In genomic region chr6:45899683-45899946, GRCh38 we compare ENCODE assay signal across 15 cellular contexts.
DNase-seq lines count a peak whose midpoint lies in the region; ATAC-seq, FAIRE-seq and TF ChIP-seq lines count a peak whose summit lies in the region.
"Had no signal": no experiment of that assay in that cellular context is flagged by ENCODE, and none has a peak within 500 bp of the region (broad histone marks: within the 10 kb centered on the region; RNA-seq: fewer than 3 reads in every experiment).

No MANE protein-coding gene starts in this region.

- no peak for ATAC-seq in GM23338
- no peak for ATAC-seq in lung (ENCODE audit: insufficient read depth, low FRiP score)
- no peak for ATAC-seq in gastrocnemius medialis
- ATAC-seq in HepG2 = no peak
- ATAC-seq: A549 had no signal

- H3K36me3 Mint-ChIP-seq in GM23338 (ENCODE audit: low read depth) = no peaks in the 10 kb centered on the region; the same call in 2 of the 3 replicates

- no peak for TF ChIP-seq POLR2A in gastrocnemius medialis (IDR thresholded peaks at IDR 0.05)
- no peak for TF ChIP-seq POLR2A in HepG2 (IDR thresholded peaks at IDR 0.05; ENCODE audit: insufficient read depth in 1 of 2, low read depth in 2 of 2, low read length in 2 of 2)

- H3K36me3 ChIP-seq in GM23338 (ENCODE audit: insufficient read depth) (no peaks in the 10 kb centered on the region), HUES6 (ENCODE audit: control insufficient read depth, insufficient read depth, low read length) (no peaks in the 10 kb centered on the region), lung (ENCODE audit: control insufficient read depth in 2 of 2, insufficient read depth in 2 of 2, low read length in 2 of 2) (peaks cover 6 to 10% of the 10 kb centered on the region in 2 donors), gastrocnemius medialis (peaks cover 0 to 3% of the 10 kb centered on the region in 2 donors), HepG2 (replicated peaks in 1 of 2; ENCODE audit: control insufficient read depth in 1 of 2, insufficient read depth in 2 of 2, low read length in 2 of 2) (no peaks in the 10 kb centered on the region)
- H3K36me3 ChIP-seq: BE2C, HAP-1 had no signal

- H3K9ac ChIP-seq in HUES6 (ENCODE audit: low read length) (no peak overlapping the region), HepG2 (ENCODE audit: insufficient read depth, low read depth, low read length) (no peak overlapping the region)

- POLR2A ChIA-PET in HepG2 (lab: Yijun Ruan, JAX) = no interaction called here

- peaks cover 11% of the 10 kb centered on the region for H3K9me2 ChIP-seq in GM23338 (ENCODE audit: insufficient read depth)

- H3K79me2 ChIP-seq in GM23338 (replicated peaks; ENCODE audit: insufficient read depth) = no peaks in the 10 kb centered on the region
- no peaks in the 10 kb centered on the region for H3K79me2 ChIP-seq in HepG2 (ENCODE audit: insufficient read depth, low read length)

- H3K9me3 ChIP-seq in HUES6 (ENCODE audit: control insufficient read depth, insufficient read depth, low read depth, low read length) (no peaks in the 10 kb centered on the region), lung (ENCODE audit: control insufficient read depth in 2 of 2, insufficient read depth in 1 of 2, low read length in 1 of 2) (no peaks in the 10 kb centered on the region), gastrocnemius medialis (no peaks in the 10 kb centered on the region), HepG2 (ENCODE audit: low read length) (no peaks in the 10 kb centered on the region)
- H3K9me3 ChIP-seq: A549, BE2C, HAP-1 had no signal

- CTCF ChIA-PET in HepG2 (lab: Yijun Ruan, JAX; ENCODE audit: low intra/inter-chr PET ratio, low total read pairs) = no interaction called here

- whole genome bisulfite sequencing in lung, 2 donors = 94 to 96% methylated on average over 4 of the region's 4 CpGs
- WGBS in HepG2 (ENCODE audit: low lambda C conversion rate) = 5% methylated on average over 4 of the region's 4 CpGs

- H3K27me3 Mint-ChIP-seq in GM23338 (ENCODE audit: insufficient read depth, low read depth, poor library complexity) = peaks cover 5% of the 10 kb centered on the region
- H3K27me3 Mint-ChIP-seq: CD4-positive, alpha-beta memory T cell had no signal

- no TSS peak for BruUV-seq in HepG2 (replicated peaks; lab: Mats Ljungman, UMichigan)

- H3K4me1 ChIP-seq in GM23338 (ENCODE audit: insufficient read depth) (peaks cover 28% of the 10 kb centered on the region), HUES6 (ENCODE audit: control insufficient read depth, insufficient read depth, low read length) (peaks cover 37% of the 10 kb centered on the region), lung (ENCODE audit: control insufficient read depth in 2 of 2, insufficient read depth in 2 of 2, low read length in 2 of 2) (peaks cover 0 to 10% of the 10 kb centered on the region in 2 donors), gastrocnemius medialis (peaks cover 39 to 40% of the 10 kb centered on the region in 2 donors), HepG2 (ENCODE audit: insufficient read depth, low read length) (no peaks in the 10 kb centered on the region)
- H3K4me1 ChIP-seq: A549, BE2C had no signal

- no peaks in the 10 kb centered on the region; the same call in 2 of the 3 replicates for H3K9me3 Mint-ChIP-seq in GM23338
- H3K9me3 Mint-ChIP-seq: CD4-positive, alpha-beta memory T cell had no signal

- TF ChIP-seq RAD21 in HepG2 (CRISPR knock-in tag; IDR thresholded peaks at IDR 0.05) = no peak

- DNase-seq in GM23338 (ENCODE audit: low spot score) (no peak), lung (ENCODE audit: low spot score) (no peak), gastrocnemius medialis (no peak), HepG2 (ENCODE audit: low spot score) (no peak), urothelium cell line (ENCODE audit: low spot score) (no peak)
- DNase-seq: BE2C; CD4-positive, alpha-beta memory T cell; DMS79 treated with DMSO at 0.1 percent for 48 hours; EL; GDM1; GOT3 had no signal

- H3F3A ChIP-seq in GM23338 (replicated peaks; ENCODE audit: low read depth) = no peaks in the 10 kb centered on the region

- intact Hi-C loops in gastrocnemius medialis (cut with DNase I; ENCODE audit: low total_unique reads) (no loop called here), HepG2 (cut with micrococcal nuclease; ENCODE audit: unreplicated experiment) (no loop called here)

- TF ChIP-seq CTCF in GM23338 (conservative IDR thresholded peaks at IDR 0.05; ENCODE audit: low read depth in 2 of 2) (no peak), lung (IDR thresholded peaks at IDR 0.05; ENCODE audit: control extremely low read depth, extremely low read depth) (no peak), gastrocnemius medialis (IDR thresholded peaks at IDR 0.05 in 4 of 5, conservative IDR thresholded peaks at IDR 0.05 in 1 of 5) (no peak), HepG2 (CRISPR knock-in tag; IDR thresholded peaks at IDR 0.05) (no peak)

- peak overlapping the region; percentile 61; the same call in 1 of the 2 replicates for H2AFZ ChIP-seq in GM23338
- no peak overlapping the region for H2AFZ ChIP-seq in HepG2 (ENCODE audit: low read length)

- H3K4me3 ChIP-seq in GM23338 (no peak overlapping the region), HUES6 (ENCODE audit: low read depth, low read length) (no peak overlapping the region), lung (no peak overlapping the region), gastrocnemius medialis (no peak overlapping the region), HepG2 (replicated peaks in 1 of 3; ENCODE audit: insufficient read depth in 1 of 3, low read depth in 2 of 3, low read length in 3 of 3) (no peak overlapping the region)
- H3K4me3 ChIP-seq: A549, HAP-1 had no signal

- H3K27ac Mint-ChIP-seq in GM23338 = no peak overlapping the region
- H3K27ac Mint-ChIP-seq: CD4-positive, alpha-beta memory T cell had no signal

- H3K4me2 ChIP-seq in GM23338 = peak overlapping the region; percentile 33; the same call in 1 of the 2 replicates
- no peak overlapping the region for H3K4me2 ChIP-seq in HepG2 (ENCODE audit: low read depth, low read length)
- H3K4me2 ChIP-seq: A549 had no signal

- peaks cover 33% of the 10 kb centered on the region for H3K4me1 Mint-ChIP-seq in GM23338

- H3K27me3 ChIP-seq in GM23338 (ENCODE audit: insufficient read depth) (no peaks in the 10 kb centered on the region), HUES6 (ENCODE audit: control insufficient read depth, insufficient read depth, low read length) (no peaks in the 10 kb centered on the region), lung (ENCODE audit: control insufficient read depth, insufficient read depth) (no peaks in the 10 kb centered on the region), gastrocnemius medialis (no peaks in the 10 kb centered on the region), HepG2 (ENCODE audit: control insufficient read depth in 1 of 2, insufficient read depth in 2 of 2, low read length in 2 of 2) (peaks cover 0 to 22% of the 10 kb centered on the region in 2 experiments; a peak in 2 of 5 replicates)
- H3K27me3 ChIP-seq: BE2C had no signal

- FAIRE-seq in HepG2 (lab: Jason Lieb, UNC) = no peak
- FAIRE-seq in urothelium cell line (lab: Jason Lieb, UNC) = no peak
- FAIRE-seq: A549 had no signal

- no peak for TF ChIP-seq EP300 in HepG2 (IDR thresholded peaks at IDR 0.05; ENCODE audit: low read depth in 2 of 2, low read length in 2 of 2)
- TF ChIP-seq EP300 in HepG2 (CRISPR knock-in tag; IDR thresholded peaks at IDR 0.05; ENCODE audit: borderline replicate concordance) = no peak

- H3K27ac ChIP-seq in GM23338 (ENCODE audit: low read depth) (no peak overlapping the region), HUES6 (ENCODE audit: low read depth, low read length) (peak overlapping the region; percentile 55; the same call in 1 of the 2 replicates), lung (ENCODE audit: low read depth in 1 of 2, low read length in 1 of 2) (peak overlapping the region; percentile 15 to 37), gastrocnemius medialis (peak overlapping the region; percentile 2 to 73 (median 54)), HepG2 (ENCODE audit: extremely low read length, insufficient read depth, low read length) (no peak overlapping the region)
- H3K27ac ChIP-seq: A549, C4-2B had no signal

- in situ Hi-C loops in gastrocnemius medialis (cut with MboI; ENCODE audit: low sequenced_read_pairs in 4 of 4) = no loop called here
- in situ Hi-C loops in HepG2 (cut with HindIII; ENCODE audit: extremely low pct_ligation_motif_present, low pct_unique_long_range_greater_than_20kb) = no loop called here

- H4K20me1 ChIP-seq in GM23338 (replicated peaks; ENCODE audit: insufficient read depth) (no peaks in the 10 kb centered on the region), HepG2 (ENCODE audit: insufficient read depth, low read length) (no peaks in the 10 kb centered on the region)

- no peak overlapping the region for H3K4me3 Mint-ChIP-seq in GM23338
- H3K4me3 Mint-ChIP-seq: CD4-positive, alpha-beta memory T cell had no signal

TF ChIP-seq in GM23338, 12 proteins besides CTCF, POLR2A, EP300 and RAD21 (continues in another document):
- TF ChIP-seq NANOG (IDR thresholded peaks at IDR 0.05; ENCODE audit: borderline replicate concordance) = no peak

TF ChIP-seq in HepG2, 621 proteins besides CTCF, POLR2A, EP300 and RAD21 (continues in another document):
- no peak for TF ChIP-seq ZNF101 (CRISPR knock-in tag; IDR thresholded peaks at IDR 0.05; ENCODE audit: borderline replicate concordance, low read depth)
- no peak for TF ChIP-seq GATA4 (IDR thresholded peaks at IDR 0.05; ENCODE audit: borderline replicate concordance, low read depth)
- TF ChIP-seq ZNF746 (CRISPR knock-in tag; IDR thresholded peaks at IDR 0.05) = no peak
- TF ChIP-seq ZNF672 (CRISPR knock-in tag; IDR thresholded peaks at IDR 0.05) = no peak
- TF ChIP-seq ZNF468 (CRISPR knock-in tag; IDR thresholded peaks at IDR 0.05) = no peak
- TF ChIP-seq SRF (IDR thresholded peaks at IDR 0.05; ENCODE audit: low read depth, low read length) = no peak
- TF ChIP-seq MATR3 (CRISPR knock-in tag; IDR thresholded peaks at IDR 0.05) = no peak
- no peak for TF ChIP-seq ZNF232 (CRISPR knock-in tag; IDR thresholded peaks at IDR 0.05; ENCODE audit: borderline replicate concordance)
- no peak for TF ChIP-seq SALL2 (CRISPR knock-in tag; IDR thresholded peaks at IDR 0.05)
- no peak for TF ChIP-seq ZFP90 (CRISPR knock-in tag; IDR thresholded peaks at IDR 0.05; ENCODE audit: borderline replicate concordance)
- no peak for TF ChIP-seq GATAD1 (CRISPR knock-in tag; IDR thresholded peaks at IDR 0.05)
- TF ChIP-seq MBNL3 (CRISPR knock-in tag; conservative IDR thresholded peaks at IDR 0.05) = no peak

Comparison
In these comparisons a context has a peak if more than half of its experiments do, and no peak if none do; other contexts are left out.
1. H3K27ac ChIP-seq: peak in HUES6 (single experiment), lung (2 of 2) and gastrocnemius medialis (4 of 4); none in GM23338 (single experiment) and HepG2 (single experiment).